9 cellular contexts compared by ENCODE assay signal in the genomic region with DNA sequence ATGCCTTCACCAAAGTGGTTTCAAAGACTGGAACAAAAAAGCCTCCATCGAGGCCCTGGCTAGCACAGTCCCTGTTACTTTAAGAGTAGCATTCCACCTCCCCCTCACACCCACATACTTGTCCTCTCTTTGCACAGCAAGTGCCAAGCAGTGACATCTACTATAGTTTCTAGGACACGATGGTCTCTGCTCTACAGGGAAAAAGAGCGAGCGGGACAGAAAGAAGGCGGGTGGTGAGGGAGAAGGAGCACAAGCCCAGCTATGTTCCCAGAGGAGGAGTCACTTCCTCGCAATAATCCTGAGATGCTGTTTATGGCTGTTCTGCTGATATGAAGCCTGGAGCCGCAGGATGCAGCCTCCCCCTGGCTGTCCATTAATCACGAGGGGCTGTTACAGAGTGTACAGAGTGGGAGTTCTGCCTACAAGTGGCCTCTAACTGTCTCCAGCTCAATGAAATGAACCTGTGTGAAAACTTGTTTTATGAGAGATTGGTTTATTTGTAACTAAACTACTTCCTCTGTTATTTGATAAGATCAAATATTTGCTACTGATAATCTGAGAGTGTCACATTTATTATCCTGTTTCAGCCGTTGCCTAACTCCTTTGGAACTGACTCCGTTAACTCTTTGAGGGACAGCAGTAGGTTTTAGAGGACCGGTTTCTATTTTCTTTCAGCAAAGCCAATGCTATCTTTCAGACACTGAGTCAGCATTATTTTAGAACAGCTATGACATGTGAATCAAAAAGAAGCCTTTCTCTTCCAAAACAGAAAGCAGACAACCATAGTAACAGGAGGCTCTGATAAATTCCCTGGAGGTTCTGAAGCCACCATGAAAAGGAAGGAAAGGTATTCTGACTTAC.
DNase-seq lines count a peak whose midpoint lies in the region; ATAC-seq and TF ChIP-seq lines count a peak whose summit lies in the region.
"Had no signal": no experiment of that assay in that cellular context is flagged by ENCODE, and none has a peak within 500 bp of the region (broad histone marks: within the 10 kb centered on the region; RNA-seq: fewer than 3 reads in every experiment).

No MANE protein-coding gene starts in this region.

- ATAC-seq in body of pancreas, result peak; percentile 92
- no peak for ATAC-seq in GM18505 (IDR thresholded peaks at IDR 0.05; ENCODE audit: unreplicated experiment)

- TF ChIP-seq POLR2A in body of pancreas (IDR thresholded peaks at IDR 0.05), result peak in 2 of 3 donors; percentile 46
- no peak for TF ChIP-seq POLR2A in GM18505 (IDR thresholded peaks at IDR 0.05; ENCODE audit: borderline replicate concordance, extremely low read depth, insufficient read depth, insufficient read length)

- H3K4me1 ChIP-seq in body of pancreas, result peaks cover 33% of the 10 kb centered on the region
- peaks cover 38% of the 10 kb centered on the region for H3K4me1 ChIP-seq in skeletal muscle satellite cell (ENCODE audit: control insufficient read depth, insufficient read depth, low read length)

- peak overlapping the region; percentile 80 for H3K4me2 ChIP-seq in skeletal muscle satellite cell (ENCODE audit: low read length)
- H3K4me2 ChIP-seq: KMS-11 had no signal

- peak overlapping the region; percentile 37 to 80 (median 62) for H3K27ac ChIP-seq in body of pancreas
- H3K27ac ChIP-seq: KMS-11 had no signal

- DNase-seq in HT-29 (ENCODE audit: low spot score) (peak; percentile 89), body of pancreas (peak; percentile 54 to 82 (median 69)), iPS-NIHi7 (ENCODE audit: extremely low spot score) (peak; percentile 28), D341Med (ENCODE audit: low spot score) (no peak), DMS79 treated with DMSO at 0.1 percent for 48 hours (lab: John Stamatoyannopoulos, UW) (no peak), mesenteric fat pad (ENCODE audit: low spot score) (no peak)

- peak overlapping the region; percentile 68 for H3K9ac ChIP-seq in skeletal muscle satellite cell (ENCODE audit: low read depth, low read length)
- H3K9ac ChIP-seq: KMS-11 had no signal

- intact Hi-C loops in body of pancreas (cut with DNase I), result no loop called here

- no peak overlapping the region for H3K4me3 ChIP-seq in body of pancreas
- H3K4me3 ChIP-seq in skeletal muscle satellite cell (ENCODE audit: low read length), result peak overlapping the region; percentile 63

- 3 to 6% methylated on average over 9 to 11 of the region's 11 CpGs for WGBS in body of pancreas, 2 donors

- H3K27me3 ChIP-seq in body of pancreas (no peaks in the 10 kb centered on the region), skeletal muscle satellite cell (ENCODE audit: control insufficient read depth, insufficient read depth, low read length) (no peaks in the 10 kb centered on the region)

- no peaks in the 10 kb centered on the region for H3K36me3 ChIP-seq in body of pancreas (replicated peaks in 1 of 2; ENCODE audit: insufficient read depth in 1 of 2, low read depth in 2 of 2)
- no peaks in the 10 kb centered on the region for H3K36me3 ChIP-seq in skeletal muscle satellite cell (ENCODE audit: insufficient read depth, low read length)

- TF ChIP-seq CTCF in body of pancreas (IDR thresholded peaks at IDR 0.05), result peak in 2 of 7 experiments; percentile 4 to 13

- no peaks in the 10 kb centered on the region for H3K9me3 ChIP-seq in body of pancreas
- H3K9me3 ChIP-seq in skeletal muscle satellite cell (replicated peaks; ENCODE audit: low read length), result no peaks in the 10 kb centered on the region

Comparison
In these comparisons a context has a peak if more than half of its experiments do, and no peak if none do; other contexts are left out.
1. DNase-seq: peak in HT-29 (single experiment), body of pancreas (4 of 4) and iPS-NIHi7 (single experiment); none in D341Med (single experiment), DMS79 treated with DMSO at 0.1 percent for 48 hours (single experiment) and mesenteric fat pad (single experiment).